ENCODE assay signal across 1 cellular context in genomic region chr19:41195675-41196497, GRCh38.
TF ChIP-seq lines count a peak whose summit lies in the region.

No MANE protein-coding gene starts in this region.

TF ChIP-seq in HepG2, 621 proteins besides CTCF, POLR2A, EP300 and RAD21 (continued from another document):
- TF ChIP-seq ELF1 (CRISPR knock-in tag; IDR thresholded peaks at IDR 0.05) (no peak), RFX1 (IDR thresholded peaks at IDR 0.05) (no peak), TIGD3 (CRISPR knock-in tag; IDR thresholded peaks at IDR 0.05; ENCODE audit: borderline replicate concordance) (no peak), EED (CRISPR knock-in tag; IDR thresholded peaks at IDR 0.05) (no peak), HDAC2 (CRISPR knock-in tag; IDR thresholded peaks at IDR 0.05) (no peak)
